21 cellular contexts compared by ENCODE assay signal in genomic region chr11:18390088-18390487, GRCh38. TPM values are rescaled to one million over a fixed set of nuclear protein-coding genes. Genes with fewer than 3 reads are reported as not detected.
DNase-seq lines count a peak whose midpoint lies in the region; ATAC-seq, FAIRE-seq and TF ChIP-seq lines count a peak whose summit lies in the region.
"Had no signal": no experiment of that assay in that cellular context is flagged by ENCODE, and none has a peak within 500 bp of the region (broad histone marks: within the 10 kb centered on the region; RNA-seq: fewer than 3 reads in every experiment).

No MANE protein-coding gene starts in this region.

- ATAC-seq in activated naive CD8-positive, alpha-beta T cell treated with anti-CD3 and anti-CD28 coated beads, Interleukin-2, amount 10 ng/mL, durations not matched to agents 7 days and 5 days (ENCODE audit: low read depth), result no peak
- ATAC-seq in A549, result no peak
- ATAC-seq in GM23338, result no peak
- no peak for ATAC-seq in CD8-positive, alpha-beta T cell

- no peak overlapping the region for H3K4me2 ChIP-seq in A549
- no peak overlapping the region for H3K4me2 ChIP-seq in GM23338
- H3K4me2 ChIP-seq: BLaER1 treated with 17β-estradiol and CSF1 and Interleukin-3, amounts not matched to agents 10 nM and 100 nM had no signal

- intact Hi-C loops in CD8-positive, alpha-beta T cell (cut with DNase I, micrococcal nuclease), result loop anchor here (5.0 to 10.0 kb wide), 4 partner anchors 305 to 1315 kb away; partner anchors contain the start of genes RPS13 (in 1 of the 2), SERGEF (in 1 of the 2) and TMEM86A (in 1 of the 2)

- FAIRE-seq in A549 (lab: Jason Lieb, UNC), result no peak
- FAIRE-seq: GM12892, GM18507, H1 had no signal

- peaks cover 14% of the 10 kb centered on the region for H3K79me2 ChIP-seq in GM23338 (replicated peaks; ENCODE audit: insufficient read depth)

- peaks cover 35% of the 10 kb centered on the region for H3K4me1 Mint-ChIP-seq in activated naive CD8-positive, alpha-beta T cell treated with anti-CD3 and anti-CD28 coated beads, Interleukin-2, amount 10 ng/mL, durations not matched to agents 7 days and 5 days
- H3K4me1 Mint-ChIP-seq in activated naive CD8-positive, alpha-beta T cell treated with anti-CD3 and anti-CD28 coated beads for 36 hours, result peaks cover 42% of the 10 kb centered on the region
- H3K4me1 Mint-ChIP-seq in GM23338 (peaks cover 8% of the 10 kb centered on the region; the same call in 2 of the 3 replicates), chondrocyte (ENCODE audit: low read depth) (peaks cover 49% of the 10 kb centered on the region)
- peaks cover 18% of the 10 kb centered on the region for H3K4me1 Mint-ChIP-seq in CD8-positive, alpha-beta T cell (ENCODE audit: low read depth)

- H3K36me3 Mint-ChIP-seq in activated naive CD8-positive, alpha-beta T cell treated with anti-CD3 and anti-CD28 coated beads, Interleukin-2, amount 10 ng/mL, durations not matched to agents 7 days and 5 days, result peaks cover 4% of the 10 kb centered on the region
- peaks cover 11% of the 10 kb centered on the region for H3K36me3 Mint-ChIP-seq in activated naive CD8-positive, alpha-beta T cell treated with anti-CD3 and anti-CD28 coated beads for 36 hours
- H3K36me3 Mint-ChIP-seq in GM23338 (ENCODE audit: low read depth) (peaks cover 3% of the 10 kb centered on the region; the same call in 1 of the 3 replicates), chondrocyte (ENCODE audit: low read depth) (peaks cover 2% of the 10 kb centered on the region)
- peaks cover 8% of the 10 kb centered on the region for H3K36me3 Mint-ChIP-seq in CD8-positive, alpha-beta T cell

- H3K9me2 ChIP-seq in GM23338 (ENCODE audit: insufficient read depth), result no peaks in the 10 kb centered on the region

- no peak for TF ChIP-seq RAD21 in A549 (conservative IDR thresholded peaks at IDR 0.05 in 1 of 2, IDR thresholded peaks at IDR 0.05 in 1 of 2)

- H3K9me3 ChIP-seq in A549, result no peaks in the 10 kb centered on the region
- H3K9me3 ChIP-seq in CD8-positive, alpha-beta T cell (ENCODE audit: low read length), result no peaks in the 10 kb centered on the region
- H3K9me3 ChIP-seq: BLaER1 treated with 17β-estradiol and CSF1 and Interleukin-3, amounts not matched to agents 10 nM and 100 nM; Caco-2 had no signal

- no peaks in the 10 kb centered on the region for H4K20me1 ChIP-seq in GM23338 (replicated peaks; ENCODE audit: insufficient read depth)

- H2AFZ ChIP-seq in GM23338, result no peak overlapping the region

- H3K27me3 ChIP-seq in GM23338 (ENCODE audit: insufficient read depth), result peaks cover 9% of the 10 kb centered on the region
- H3K27me3 ChIP-seq in CD8-positive, alpha-beta T cell (ENCODE audit: insufficient read depth, low read length), result no peaks in the 10 kb centered on the region
- H3K27me3 ChIP-seq: BLaER1 treated with 17β-estradiol and CSF1 and Interleukin-3, amounts not matched to agents 10 nM and 100 nM had no signal

- H3K27ac ChIP-seq in A549, result peak overlapping the region; percentile 95 to 97
- no peak overlapping the region for H3K27ac ChIP-seq in GM23338 (ENCODE audit: low read depth)
- H3K27ac ChIP-seq in CD8-positive, alpha-beta T cell (ENCODE audit: low read depth, low read length), result no peak overlapping the region
- H3K27ac ChIP-seq: 22Rv1 had no signal

- peaks cover 1% of the 10 kb centered on the region for H3F3A ChIP-seq in GM23338 (replicated peaks; ENCODE audit: low read depth)

- H3K9me3 Mint-ChIP-seq in activated naive CD8-positive, alpha-beta T cell treated with anti-CD3 and anti-CD28 coated beads, Interleukin-2, amount 10 ng/mL, durations not matched to agents 7 days and 5 days, result no peaks in the 10 kb centered on the region
- no peaks in the 10 kb centered on the region for H3K9me3 Mint-ChIP-seq in activated naive CD8-positive, alpha-beta T cell treated with anti-CD3 and anti-CD28 coated beads for 36 hours
- no peaks in the 10 kb centered on the region; the same call in 2 of the 3 replicates for H3K9me3 Mint-ChIP-seq in GM23338
- H3K9me3 Mint-ChIP-seq in chondrocyte (ENCODE audit: low read depth), result no peaks in the 10 kb centered on the region
- H3K9me3 Mint-ChIP-seq in CD8-positive, alpha-beta T cell, result no peaks in the 10 kb centered on the region
- H3K9me3 Mint-ChIP-seq: H9 had no signal

- H3K27me3 Mint-ChIP-seq in activated naive CD8-positive, alpha-beta T cell treated with anti-CD3 and anti-CD28 coated beads, Interleukin-2, amount 10 ng/mL, durations not matched to agents 7 days and 5 days, result no peaks in the 10 kb centered on the region
- peaks cover 6% of the 10 kb centered on the region for H3K27me3 Mint-ChIP-seq in activated naive CD8-positive, alpha-beta T cell treated with anti-CD3 and anti-CD28 coated beads for 36 hours
- H3K27me3 Mint-ChIP-seq in GM23338 (ENCODE audit: insufficient read depth, low read depth, poor library complexity) (peaks cover 22% of the 10 kb centered on the region), chondrocyte (ENCODE audit: low read depth) (no peaks in the 10 kb centered on the region)
- no peaks in the 10 kb centered on the region for H3K27me3 Mint-ChIP-seq in CD8-positive, alpha-beta T cell (ENCODE audit: low read depth)
- H3K27me3 Mint-ChIP-seq: B cell had no signal

- H3K4me1 ChIP-seq in A549, result peaks cover 74% of the 10 kb centered on the region
- no peaks in the 10 kb centered on the region for H3K4me1 ChIP-seq in GM23338 (ENCODE audit: insufficient read depth)
- H3K4me1 ChIP-seq in CD8-positive, alpha-beta T cell (ENCODE audit: insufficient read depth, low read length), result peaks cover 19% of the 10 kb centered on the region
- H3K4me1 ChIP-seq: Caco-2 had no signal

- DNase-seq in activated naive CD8-positive, alpha-beta T cell treated with anti-CD3 and anti-CD28 coated beads, Interleukin-2, amount 10 ng/mL, durations not matched to agents 7 days and 5 days, result no peak
- no peak for DNase-seq in activated naive CD8-positive, alpha-beta T cell treated with anti-CD3 and anti-CD28 coated beads for 36 hours
- DNase-seq in A549 (ENCODE audit: low read depth in 1 of 2, low spot score in 1 of 2) (no peak), GM23338 (ENCODE audit: low spot score) (no peak), chondrocyte (ENCODE audit: low spot score) (no peak), NCI-H1694 (lab: John Stamatoyannopoulos, UW) (no peak), GM20000 (ENCODE audit: low spot score) (no peak)
- no peak for DNase-seq in CD8-positive, alpha-beta T cell
- DNase-seq: Caco-2, DMS153, DMS79, GDM1, H9 had no signal

- no peaks in the 10 kb centered on the region for H3K36me3 ChIP-seq in GM23338 (ENCODE audit: insufficient read depth)
- H3K36me3 ChIP-seq in CD8-positive, alpha-beta T cell (ENCODE audit: insufficient read depth, low read length), result no peaks in the 10 kb centered on the region

- POLR2A ChIA-PET in activated naive CD8-positive, alpha-beta T cell treated with anti-CD3 and anti-CD28 coated beads, Interleukin-2, amount 10 ng/mL, durations not matched to agents 7 days and 5 days (lab: Charles Lee), result no interaction called here
- POLR2A ChIA-PET in A549 (lab: Yijun Ruan, JAX), result no interaction called here
- POLR2A ChIA-PET in CD8-positive, alpha-beta T cell (lab: Charles Lee), result interaction anchor here (0.7 kb wide), 1 partner anchor 562 kb away, joined by 3 read pairs; no protein-coding TSS in a partner anchor

- peak overlapping the region; percentile 63 for H3K27ac Mint-ChIP-seq in activated naive CD8-positive, alpha-beta T cell treated with anti-CD3 and anti-CD28 coated beads, Interleukin-2, amount 10 ng/mL, durations not matched to agents 7 days and 5 days
- H3K27ac Mint-ChIP-seq in activated naive CD8-positive, alpha-beta T cell treated with anti-CD3 and anti-CD28 coated beads for 36 hours, result no peak overlapping the region
- H3K27ac Mint-ChIP-seq in GM23338 (peak overlapping the region; percentile 55; the same call in 1 of the 2 replicates), chondrocyte (ENCODE audit: unreplicated experiment) (peak overlapping the region; percentile 36)
- H3K27ac Mint-ChIP-seq in CD8-positive, alpha-beta T cell, result no peak overlapping the region
- H3K27ac Mint-ChIP-seq: B cell, H9 had no signal

- no peak for TF ChIP-seq CTCF in A549 (IDR thresholded peaks at IDR 0.05)
- no peak for TF ChIP-seq CTCF in GM23338 (conservative IDR thresholded peaks at IDR 0.05; ENCODE audit: low read depth in 2 of 2)
- TF ChIP-seq CTCF in chondrocyte (IDR thresholded peaks at IDR 0.05), result no peak
- no peak for TF ChIP-seq CTCF in CD8-positive, alpha-beta T cell (IDR thresholded peaks at IDR 0.05)
- no peak for TF ChIP-seq CTCF in GM20000 (IDR thresholded peaks at IDR 0.05; ENCODE audit: extremely low read depth, missing control alignments)

- WGBS in A549 (ENCODE audit: missing lambda C conversion rate), result 88% methylated on average over 3 of the region's 3 CpGs

- H3K4me3 Mint-ChIP-seq in activated naive CD8-positive, alpha-beta T cell treated with anti-CD3 and anti-CD28 coated beads, Interleukin-2, amount 10 ng/mL, durations not matched to agents 7 days and 5 days, result no peak overlapping the region
- no peak overlapping the region for H3K4me3 Mint-ChIP-seq in activated naive CD8-positive, alpha-beta T cell treated with anti-CD3 and anti-CD28 coated beads for 36 hours
- H3K4me3 Mint-ChIP-seq in GM23338 (no peak overlapping the region), chondrocyte (ENCODE audit: unreplicated experiment) (no peak overlapping the region)
- H3K4me3 Mint-ChIP-seq in CD8-positive, alpha-beta T cell, result no peak overlapping the region
- H3K4me3 Mint-ChIP-seq: B cell, H9 had no signal

- CTCF ChIA-PET in A549 (lab: Yijun Ruan, JAX), result interaction anchor here (0.7 to 1.3 kb wide), 2 partner anchors 14 to 17 kb away, joined by 4 to 5 read pairs; no protein-coding TSS in a partner anchor
- CTCF ChIA-PET in CD8-positive, alpha-beta T cell (lab: Charles Lee), result no interaction called here

- TF ChIP-seq POLR2A in A549 (IDR thresholded peaks at IDR 0.05; ENCODE audit: low read length), result no peak

- H3K4me3 ChIP-seq in A549 (no peak overlapping the region), GM23338 (no peak overlapping the region)
- H3K4me3 ChIP-seq in CD8-positive, alpha-beta T cell (ENCODE audit: low read depth, low read length), result no peak overlapping the region
- H3K4me3 ChIP-seq: BLaER1 treated with 17β-estradiol and CSF1 and Interleukin-3, amounts not matched to agents 10 nM and 100 nM had no signal

- no peak for TF ChIP-seq EP300 in A549 (IDR thresholded peaks at IDR 0.05)

RNA-seq across cellular contexts. Expression of gene LDHA, which starts 4.3 kb away (rescaled TPM):
- 100 to 1,000 TPM; 824 to 837 TPM for total RNA-seq in activated naive CD8-positive, alpha-beta T cell treated with anti-CD3 and anti-CD28 coated beads, Interleukin-2, amount 10 ng/mL, durations not matched to agents 7 days and 5 days
- 1,000 to 10,000 TPM; 2,369 to 2,412 TPM for total RNA-seq in activated naive CD8-positive, alpha-beta T cell treated with anti-CD3 and anti-CD28 coated beads for 36 hours
- 1,975 and 2,571 TPM in 2 replicates for polyA plus RNA-seq in A549 (2011; rRNA removed)
- 906 and 930 TPM in 2 replicates for polyA plus RNA-seq in A549 (2012; cell fraction: cytosol; rRNA removed)
- polyA plus RNA-seq in A549 (2012; cell fraction: nucleus; rRNA removed), result 720 and 982 TPM in 2 replicates
- polyA plus RNA-seq in A549 (2017; fragmentation: RNase III; extraction: RNeasy Plus Mini Kit Qiagen cat#74134 plus additional on column Dnase treatment), result 4,094 to 4,418 TPM (median 4,099 TPM) in 3 replicates
- 1,290 and 1,306 TPM in 2 replicates for polyA minus RNA-seq in A549 (2011; rRNA and poly(A)+ RNA removed)
- 432 and 447 TPM in 2 replicates for total RNA-seq in GM23338 (2014; rRNA removed; shearing (Covaris generic))
- polyA plus RNA-seq in GM23338 (2016; fragmentation: Nextera tagmentation; extraction: Ambion mirVana), result 428 and 467 TPM in 2 replicates
- total RNA-seq in chondrocyte, result 427 to 1,078 TPM (median 1,049 TPM) in 3 replicates
- 100 to 1,000 TPM; 356 to 366 TPM for total RNA-seq in CD8-positive, alpha-beta T cell

RNA-seq across cellular contexts. Expression of gene LDHC, which starts 22.0 kb away (rescaled TPM):
- not detected for total RNA-seq in activated naive CD8-positive, alpha-beta T cell treated with anti-CD3 and anti-CD28 coated beads, Interleukin-2, amount 10 ng/mL, durations not matched to agents 7 days and 5 days
- total RNA-seq in activated naive CD8-positive, alpha-beta T cell treated with anti-CD3 and anti-CD28 coated beads for 36 hours, result not detected
- polyA plus RNA-seq in A549 (2011; rRNA removed) (0.23 and 0.30 TPM in 2 replicates), A549 (2017; fragmentation: RNase III; extraction: RNeasy Plus Mini Kit Qiagen cat#74134 plus additional on column Dnase treatment) (0.12 to 0.17 TPM (median 0.15 TPM) in 3 replicates), GM23338 (2016; fragmentation: Nextera tagmentation; extraction: Ambion mirVana) (0.23 TPM in 1 of 2 replicates, not detected in the other)
- polyA plus RNA-seq in A549 (2012; cell fraction: cytosol; rRNA removed), result 0.05 and 0.09 TPM in 2 replicates
- polyA plus RNA-seq in A549 (2012; cell fraction: nucleus; rRNA removed), result not detected in 2 replicates
- polyA minus RNA-seq in A549 (2011; rRNA and poly(A)+ RNA removed), result 0.29 TPM in 1 of 2 replicates, not detected in the other
- 0.24 TPM in 1 of 2 replicates, not detected in the other for total RNA-seq in GM23338 (2014; rRNA removed; shearing (Covaris generic))
- 0.26 to 0.62 TPM (median 0.48 TPM) in 3 replicates for total RNA-seq in chondrocyte
- total RNA-seq in CD8-positive, alpha-beta T cell, result not detected
- total RNA-seq: A673, B cell, Caco-2, Daoy had no signal

Comparison
In these comparisons a context has a peak if more than half of its experiments do, and no peak if none do; other contexts are left out.
1. H3K27ac Mint-ChIP-seq: peak in activated naive CD8-positive, alpha-beta T cell treated with anti-CD3 and anti-CD28 coated beads, Interleukin-2, amount 10 ng/mL, durations not matched to agents 7 days and 5 days (single experiment), GM23338 (single experiment) and chondrocyte (single experiment); none in activated naive CD8-positive, alpha-beta T cell treated with anti-CD3 and anti-CD28 coated beads for 36 hours (single experiment) and CD8-positive, alpha-beta T cell (single experiment).
2. H3K27ac ChIP-seq: peak in A549 (2 of 2); none in GM23338 (single experiment) and CD8-positive, alpha-beta T cell (single experiment).